Comparison of ENCODE assay signal across 8 cellular contexts in genomic region chr13:111177081-111177711, GRCh38.
DNase-seq lines count a peak whose midpoint lies in the region; ATAC-seq and TF ChIP-seq lines count a peak whose summit lies in the region.
"Had no signal": no experiment of that assay in that cellular context is flagged by ENCODE, and none has a peak within 500 bp of the region (broad histone marks: within the 10 kb centered on the region; RNA-seq: fewer than 3 reads in every experiment).

No MANE protein-coding gene starts in this region.

- H3K27me3 ChIP-seq in gastrocnemius medialis: no peaks in the 10 kb centered on the region

- peak overlapping the region; percentile 71 for H3K27ac Mint-ChIP-seq in activated T-helper 2 cell treated with anti-CD3 and anti-CD28 coated beads, Interferon-gamma antibody, Interleukin-2, Interleukin-4, amounts not matched to agents 10 μg/mL and 5 μg/mL and 100 μg/mL, durations not matched to agents 14 hours and 24 hours and 36 hours

- no peaks in the 10 kb centered on the region for H3K9me3 ChIP-seq in gastrocnemius medialis

- DNase-seq in activated T-helper 2 cell treated with anti-CD3 and anti-CD28 coated beads, Interferon-gamma antibody, Interleukin-2, Interleukin-4, amounts not matched to agents 10 μg/mL and 5 μg/mL and 100 μg/mL, durations not matched to agents 14 hours and 24 hours and 36 hours (ENCODE audit: low spot score): peak; percentile 29
- peak; percentile 73 for DNase-seq in Right ventricle myocardium superior
- peak; percentile 19 to 61 for DNase-seq in gastrocnemius medialis
- DNase-seq in NCI-H226: no peak
- no peak for DNase-seq in kidney glomerular epithelial cell (lab: John Stamatoyannopoulos, UW)

- peaks cover 57% of the 10 kb centered on the region for H3K4me1 Mint-ChIP-seq in activated T-helper 2 cell treated with anti-CD3 and anti-CD28 coated beads, Interferon-gamma antibody, Interleukin-2, Interleukin-4, amounts not matched to agents 10 μg/mL and 5 μg/mL and 100 μg/mL, durations not matched to agents 14 hours and 24 hours and 36 hours (ENCODE audit: low read depth)

- peak in 1 of 2 donors; percentile 43 for TF ChIP-seq POLR2A in gastrocnemius medialis (IDR thresholded peaks at IDR 0.05)

- no peak for TF ChIP-seq CTCF in gastrocnemius medialis (IDR thresholded peaks at IDR 0.05 in 4 of 5, conservative IDR thresholded peaks at IDR 0.05 in 1 of 5)

- no peak overlapping the region for H3K4me3 Mint-ChIP-seq in activated T-helper 2 cell treated with anti-CD3 and anti-CD28 coated beads, Interferon-gamma antibody, Interleukin-2, Interleukin-4, amounts not matched to agents 10 μg/mL and 5 μg/mL and 100 μg/mL, durations not matched to agents 14 hours and 24 hours and 36 hours (ENCODE audit: low read depth)

- H3K4me1 ChIP-seq in gastrocnemius medialis: peaks cover 85% of the 10 kb centered on the region in 2 donors

- in situ Hi-C loops in gastrocnemius medialis (cut with MboI; ENCODE audit: low sequenced_read_pairs in 4 of 4): no loop called here

- no peaks in the 10 kb centered on the region for H3K36me3 ChIP-seq in gastrocnemius medialis

- H3K27me3 Mint-ChIP-seq in activated T-helper 2 cell treated with anti-CD3 and anti-CD28 coated beads, Interferon-gamma antibody, Interleukin-2, Interleukin-4, amounts not matched to agents 10 μg/mL and 5 μg/mL and 100 μg/mL, durations not matched to agents 14 hours and 24 hours and 36 hours (ENCODE audit: low read depth): no peaks in the 10 kb centered on the region

- H3K4me3 ChIP-seq in gastrocnemius medialis: no peak overlapping the region

- H3K27ac ChIP-seq in gastrocnemius medialis: peak overlapping the region; percentile 73 to 82 (median 80)

- H3K36me3 Mint-ChIP-seq in activated T-helper 2 cell treated with anti-CD3 and anti-CD28 coated beads, Interferon-gamma antibody, Interleukin-2, Interleukin-4, amounts not matched to agents 10 μg/mL and 5 μg/mL and 100 μg/mL, durations not matched to agents 14 hours and 24 hours and 36 hours (ENCODE audit: low read depth): peaks cover 82% of the 10 kb centered on the region

- H3K9me3 Mint-ChIP-seq in activated T-helper 2 cell treated with anti-CD3 and anti-CD28 coated beads, Interferon-gamma antibody, Interleukin-2, Interleukin-4, amounts not matched to agents 10 μg/mL and 5 μg/mL and 100 μg/mL, durations not matched to agents 14 hours and 24 hours and 36 hours: peaks cover 17% of the 10 kb centered on the region

- ATAC-seq in GM19452 (IDR thresholded peaks at IDR 0.05; ENCODE audit: unreplicated experiment): peak; percentile 58
- ATAC-seq in HG03521 (IDR thresholded peaks at IDR 0.05; ENCODE audit: unreplicated experiment): peak; percentile 86
- peak; percentile 89 for ATAC-seq in Right ventricle myocardium superior (ENCODE audit: poor library complexity)
- peak; percentile 66 to 84 for ATAC-seq in gastrocnemius medialis
- ATAC-seq: Panc1 had no signal

- intact Hi-C loops in activated T-helper 2 cell treated with anti-CD3 and anti-CD28 coated beads, Interferon-gamma antibody, Interleukin-2, Interleukin-4, amounts not matched to agents 10 μg/mL and 5 μg/mL and 100 μg/mL, durations not matched to agents 14 hours and 24 hours and 36 hours (cut with micrococcal nuclease): no loop called here
- intact Hi-C loops in Right ventricle myocardium superior (cut with DNase I): no loop called here
- intact Hi-C loops in gastrocnemius medialis (cut with DNase I; ENCODE audit: low total_unique reads): no loop called here

Comparison
In these comparisons a context has a peak if more than half of its experiments do, and no peak if none do; other contexts are left out.
1. DNase-seq: peak in activated T-helper 2 cell treated with anti-CD3 and anti-CD28 coated beads, Interferon-gamma antibody, Interleukin-2, Interleukin-4, amounts not matched to agents 10 μg/mL and 5 μg/mL and 100 μg/mL, durations not matched to agents 14 hours and 24 hours and 36 hours (single experiment), Right ventricle myocardium superior (single experiment) and gastrocnemius medialis (2 of 2); none in NCI-H226 (single experiment) and kidney glomerular epithelial cell (single experiment).
2. Peak in every context shown above with its lines, with median percentiles within 50 percentile points of each other: ATAC-seq.